In the genomic region with DNA sequence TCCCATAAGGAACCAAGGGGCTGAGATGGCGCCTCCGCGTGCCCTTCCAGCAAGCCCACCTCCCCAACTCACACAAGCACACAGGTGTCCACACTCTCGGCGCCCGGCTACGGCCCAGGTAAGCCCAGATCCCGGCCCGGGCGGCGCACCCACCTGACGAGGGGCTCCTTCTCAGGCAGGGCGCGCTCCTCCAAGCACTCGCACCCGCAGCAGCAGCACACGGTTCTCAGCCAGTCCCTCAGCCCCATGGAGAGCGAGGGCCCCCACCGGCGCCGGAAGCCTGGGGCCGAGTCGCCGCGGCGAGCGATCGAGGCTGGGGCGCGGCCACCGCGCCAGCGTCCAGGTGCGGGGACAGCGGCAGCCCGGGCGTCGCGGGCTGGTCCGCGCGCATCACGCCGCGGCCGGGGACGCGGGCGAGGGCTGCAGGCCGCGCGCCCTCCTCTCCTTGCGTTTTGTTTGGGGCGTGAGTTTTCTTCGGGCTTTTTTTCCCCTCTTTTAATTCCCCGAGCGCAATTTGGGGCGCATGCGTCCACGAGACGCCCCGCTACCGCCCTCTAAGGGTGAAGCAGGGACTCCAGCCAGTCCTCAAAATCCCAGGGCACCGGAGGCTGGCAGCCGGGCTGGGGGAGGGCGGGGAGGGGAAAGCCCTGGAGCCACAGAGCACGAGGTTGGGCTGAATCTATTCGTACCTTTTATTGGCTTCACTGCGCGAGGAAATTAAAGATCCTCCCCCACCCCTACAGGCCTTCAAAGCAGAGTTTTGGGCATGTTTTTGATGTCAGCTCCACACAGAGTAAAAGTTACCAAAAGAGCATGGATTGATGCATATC, we compare ENCODE assay signal across 8 cellular contexts. TPM values are rescaled to one million over a fixed set of nuclear protein-coding genes. Genes with fewer than 3 reads are reported as not detected.
A peak's percentile ranks its signal among the peaks of the same experiment; 100 is the strongest.
DNase-seq lines count a peak whose midpoint lies in the region; ATAC-seq, FAIRE-seq and TF ChIP-seq lines count a peak whose summit lies in the region.

A gene with protein sequence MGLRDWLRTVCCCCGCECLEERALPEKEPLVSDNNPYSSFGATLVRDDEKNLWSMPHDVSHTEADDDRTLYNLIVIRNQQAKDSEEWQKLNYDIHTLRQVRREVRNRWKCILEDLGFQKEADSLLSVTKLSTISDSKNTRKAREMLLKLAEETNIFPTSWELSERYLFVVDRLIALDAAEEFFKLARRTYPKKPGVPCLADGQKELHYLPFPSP (minus strand): TSS at position 472 of the 830 bp plus-strand sequence. CDS start 224 bp downstream, at position 248.

- peaks cover 18% of the 10 kb centered on the region for H3K4me1 ChIP-seq in keratinocyte (ENCODE audit: control insufficient read depth, extremely low read depth, insufficient read depth, low read length)

- peak within 1 kb of the TSS; percentile 84 for H2AFZ ChIP-seq in keratinocyte (ENCODE audit: control insufficient read depth, low read length)

- H3K9me3 ChIP-seq in keratinocyte (ENCODE audit: control insufficient read depth, low read depth, low read length), result no peaks in the 10 kb centered on the region

- H3K4me3 Mint-ChIP-seq in central memory CD8-positive, alpha-beta T cell, result peak within 1 kb of the TSS; percentile 87

- H3K27me3 Mint-ChIP-seq in central memory CD8-positive, alpha-beta T cell, result no peaks in the 10 kb centered on the region

- peak within 1 kb of the TSS; percentile 97 for H3K27ac ChIP-seq in keratinocyte (ENCODE audit: control insufficient read depth, insufficient read depth, low read length)

- peak; percentile 35 to 87 (median 61) for TF ChIP-seq CTCF in keratinocyte (optimal IDR thresholded peaks at IDR 0.05 in 1 of 3, IDR thresholded peaks at IDR 0.05 in 1 of 3, conservative IDR thresholded peaks at IDR 0.05 in 1 of 3; ENCODE audit: extremely low read depth in 1 of 3, insufficient read depth in 2 of 3, low read length in 3 of 3)

- no peaks in the 10 kb centered on the region for H4K20me1 ChIP-seq in keratinocyte (ENCODE audit: control insufficient read depth, extremely low read depth, insufficient read depth, low read length)

- H3K27ac Mint-ChIP-seq in central memory CD8-positive, alpha-beta T cell (ENCODE audit: low read depth), result peak within 1 kb of the TSS; percentile 80

- dilution Hi-C loops in keratinocyte (cut with MboI; ENCODE audit: extremely low pct_ligation_motif_present, low sequenced_read_pairs), result no loop called here

- peaks cover 6% of the 10 kb centered on the region for H3K36me3 Mint-ChIP-seq in central memory CD8-positive, alpha-beta T cell (ENCODE audit: insufficient read depth)

- peaks cover 38% of the 10 kb centered on the region for H3K79me2 ChIP-seq in keratinocyte (ENCODE audit: control insufficient read depth, insufficient read depth, low read length)

- DNase-seq in AG08396 (ENCODE audit: low spot score) (peak; percentile 96), NCI-H2227 treated with DMSO at 0.1 percent for 48 hours (lab: John Stamatoyannopoulos, UW) (peak; percentile 84), keratinocyte (ENCODE audit: low read depth, low spot score) (no peak)
- peak; percentile 68 for DNase-seq in activated CD4-positive, CD25-positive, alpha-beta regulatory T cell treated with anti-CD3 and anti-CD28 coated beads, Interleukin-2, amount 50 U/mL, for 16 hours (ENCODE audit: low read depth, low spot score)
- DNase-seq in central memory CD8-positive, alpha-beta T cell (ENCODE audit: low spot score in 2 of 2), result peak; percentile 76 to 77
- DNase-seq in stimulated activated CD4-positive, alpha-beta T cell treated with anti-CD3 and anti-CD28 coated beads, Interleukin-15, amount 100 ng/mL, for 1 hour (ENCODE audit: low read depth in 1 of 2, low spot score in 1 of 2), result peak; percentile 50 to 79

- no peaks in the 10 kb centered on the region for H3K27me3 ChIP-seq in keratinocyte (ENCODE audit: control insufficient read depth, extremely low read depth, insufficient read depth, low read length)

- H3K9me1 ChIP-seq in keratinocyte (ENCODE audit: control insufficient read depth, extremely low read depth, insufficient read depth, low read length), result no peaks in the 10 kb centered on the region

- ATAC-seq in GM18907 (IDR thresholded peaks at IDR 0.05; ENCODE audit: unreplicated experiment), result peak; percentile 51
- peak; percentile 47 for ATAC-seq in HG03135 (IDR thresholded peaks at IDR 0.05; ENCODE audit: unreplicated experiment)
- peak; percentile 48 for ATAC-seq in central memory CD8-positive, alpha-beta T cell (replicated peaks; ENCODE audit: extremely low read depth, poor library complexity, severe bottlenecking)

- H3K4me2 ChIP-seq in keratinocyte (ENCODE audit: control insufficient read depth, extremely low read depth, insufficient read depth, low read depth, low read length), result peak within 1 kb of the TSS; percentile 90

- no peaks in the 10 kb centered on the region for H3K36me3 ChIP-seq in keratinocyte (ENCODE audit: control insufficient read depth in 2 of 2, extremely low read depth in 1 of 2, insufficient read depth in 2 of 2, low read length in 2 of 2)

- FAIRE-seq in keratinocyte (lab: Jason Lieb, UNC), result no peak

- no peaks in the 10 kb centered on the region for H3K9me3 Mint-ChIP-seq in central memory CD8-positive, alpha-beta T cell

- H3K4me1 Mint-ChIP-seq in central memory CD8-positive, alpha-beta T cell, result peaks cover 58% of the 10 kb centered on the region

- peak within 1 kb of the TSS; percentile 67 to 99 (median 96) for H3K4me3 ChIP-seq in keratinocyte (ENCODE audit: control insufficient read depth in 2 of 3, extremely low read depth in 1 of 3, insufficient read depth in 2 of 3, low read depth in 1 of 3, low read length in 3 of 3)

- H3K9ac ChIP-seq in keratinocyte (ENCODE audit: control insufficient read depth, extremely low read depth, insufficient read depth, low read length), result peak within 1 kb of the TSS; percentile 92

RNA-seq across cellular contexts. Expression of the gene that starts here (rescaled TPM):
- 27.0 to 32.9 TPM (median 27.0 TPM) in 3 replicates for polyA plus RNA-seq in keratinocyte
- 32.5 TPM for polyA plus RNA-seq in keratinocyte (2011; ENCODE audit: low read depth)
- 20.7 and 31.3 TPM in 2 replicates for polyA plus RNA-seq in keratinocyte (2011; cell fraction: cytosol; rRNA removed)
- 15.0 and 18.9 TPM in 2 replicates for polyA plus RNA-seq in keratinocyte (2011; cell fraction: nucleus; rRNA removed)
- polyA plus RNA-seq in keratinocyte (2012; ENCODE audit: low replicate concordance), result 22.3 and 26.3 TPM in 2 replicates
- 11.2 to 30.7 TPM (median 26.8 TPM) in 3 replicates for polyA minus RNA-seq in keratinocyte
- polyA minus RNA-seq in keratinocyte (2011; cell fraction: cytosol; rRNA and poly(A)+ RNA removed), result 36.4 TPM
- 10.0 and 18.5 TPM in 2 replicates for polyA minus RNA-seq in keratinocyte (2011; cell fraction: nucleus; rRNA and poly(A)+ RNA removed)
